In genomic region chr14:95339301-95339865, GRCh38 we compare ENCODE assay signal across 1 cellular context.
TF ChIP-seq lines count a peak whose summit lies in the region.

No MANE protein-coding gene starts in this region.

TF ChIP-seq in H1, 55 proteins besides CTCF, POLR2A, EP300 and RAD21 (continued from another document):
- no peak for TF ChIP-seq TCF12 (IDR thresholded peaks at IDR 0.05; ENCODE audit: low read depth, low read length)
- TF ChIP-seq, protein P1, sequence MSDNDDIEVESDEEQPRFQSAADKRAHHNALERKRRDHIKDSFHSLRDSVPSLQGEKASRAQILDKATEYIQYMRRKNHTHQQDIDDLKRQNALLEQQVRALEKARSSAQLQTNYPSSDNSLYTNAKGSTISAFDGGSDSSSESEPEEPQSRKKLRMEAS (IDR thresholded peaks at IDR 0.05): no peak
- no peak for TF ChIP-seq SP2 (IDR thresholded peaks at IDR 0.05; ENCODE audit: low read length)
- TF ChIP-seq BRCA1 (IDR thresholded peaks at IDR 0.05; ENCODE audit: low read depth, low read length): no peak
- TF ChIP-seq RXRA (IDR thresholded peaks at IDR 0.05; ENCODE audit: insufficient read depth, low read depth, low read length): no peak
- no peak for TF ChIP-seq CTBP2 (IDR thresholded peaks at IDR 0.05; ENCODE audit: borderline replicate concordance, insufficient read depth, insufficient read length, low read length)
- TF ChIP-seq SAP30 (IDR thresholded peaks at IDR 0.05; ENCODE audit: insufficient read depth, insufficient replicate concordance, low read length): no peak
- no peak for TF ChIP-seq YY1 (IDR thresholded peaks at IDR 0.05; ENCODE audit: low read depth, low read length)
- TF ChIP-seq CEBPB (IDR thresholded peaks at IDR 0.05; ENCODE audit: low read depth, low read length): no peak
- TF ChIP-seq POU5F1 (IDR thresholded peaks at IDR 0.05; ENCODE audit: low read depth, low read length): no peak
- no peak for TF ChIP-seq ATF3 (IDR thresholded peaks at IDR 0.05; ENCODE audit: insufficient read depth, low read depth, low read length)
- TF ChIP-seq RBBP5 (IDR thresholded peaks at IDR 0.05; ENCODE audit: borderline replicate concordance, low read depth, low read length): no peak
- no peak for TF ChIP-seq PHF8 (conservative IDR thresholded peaks at IDR 0.05; ENCODE audit: low read depth, low read length)
- no peak for TF ChIP-seq SIRT6 (IDR thresholded peaks at IDR 0.05; ENCODE audit: low read length)
TF ChIP-seq in H1: peak in this region for 0.
